In genomic region chr1:7555391-7556185, GRCh38 we compare ENCODE assay signal across 24 cellular contexts.
DNase-seq lines count a peak whose midpoint lies in the region; ATAC-seq and TF ChIP-seq lines count a peak whose summit lies in the region.
"Had no signal": no experiment of that assay in that cellular context is flagged by ENCODE, and none has a peak within 500 bp of the region (broad histone marks: within the 10 kb centered on the region; RNA-seq: fewer than 3 reads in every experiment).

No MANE protein-coding gene starts in this region.

- intact Hi-C loops in left ventricle myocardium inferior (cut with micrococcal nuclease) = no loop called here
- intact Hi-C loops in left ventricle myocardium superior (cut with micrococcal nuclease) = no loop called here
- intact Hi-C loops in spleen (cut with DNase I; ENCODE audit: low total_unique reads) = no loop called here

- no peaks in the 10 kb centered on the region for H3K36me3 ChIP-seq in left ventricle myocardium inferior
- H3K36me3 ChIP-seq in RWPE2 (ENCODE audit: low read depth) = no peaks in the 10 kb centered on the region
- H3K36me3 ChIP-seq in spleen = no peaks in the 10 kb centered on the region
- peaks cover 0 to 3% of the 10 kb centered on the region in 2 experiments for H3K36me3 ChIP-seq in mesenchymal stem cell (ENCODE audit: control insufficient read depth in 1 of 2, insufficient read depth in 2 of 2, low read depth in 1 of 2, low read length in 2 of 2)
- H3K36me3 ChIP-seq: neural progenitor cell, prostate gland, thyroid gland had no signal

- H2AFZ ChIP-seq in mesenchymal stem cell (ENCODE audit: low read depth, low read length) = no peak overlapping the region
- H2AFZ ChIP-seq: neural progenitor cell had no signal

- H3K27ac ChIP-seq in left ventricle myocardium inferior (replicated peaks) = no peak overlapping the region
- H3K27ac ChIP-seq in RWPE2 (ENCODE audit: poor library complexity, severe bottlenecking) = no peak overlapping the region
- H3K27ac ChIP-seq in spleen = peak overlapping the region in 4 of 8 donors; percentile 21 to 75 (median 44)
- no peak overlapping the region for H3K27ac ChIP-seq in mesenchymal stem cell (ENCODE audit: low read length, poor library complexity, severe bottlenecking)
- H3K27ac ChIP-seq: neural progenitor cell, prostate gland, thyroid gland had no signal

- H3K4me2 ChIP-seq in mesenchymal stem cell (ENCODE audit: low read length, poor library complexity, severe bottlenecking) = no peak overlapping the region
- H3K4me2 ChIP-seq: neural progenitor cell had no signal

- no peak overlapping the region for H3K9ac ChIP-seq in mesenchymal stem cell (ENCODE audit: low read length)
- H3K9ac ChIP-seq: neural progenitor cell had no signal

- H3K27me3 Mint-ChIP-seq in glutamatergic neuron (ENCODE audit: unreplicated experiment) = peaks cover 11% of the 10 kb centered on the region
- H3K27me3 Mint-ChIP-seq: CD4-positive, CD25-positive, alpha-beta regulatory T cell had no signal

- no peak overlapping the region for H2BK15ac ChIP-seq in mesenchymal stem cell (ENCODE audit: low read depth, poor library complexity, severe bottlenecking)

- H3K27ac Mint-ChIP-seq in glutamatergic neuron (ENCODE audit: unreplicated experiment) = no peak overlapping the region
- H3K27ac Mint-ChIP-seq: activated CD4-positive, alpha-beta T cell treated with anti-CD3 and anti-CD28 coated beads, Interleukin-2, amount 10 ng/mL, durations not matched to agents 24 days and 14 days; activated T-helper 17 cell treated with anti-CD3 and anti-CD28 coated beads, Interleukin-2, amount 50 U/mL, for 72 hours; CD4-positive, CD25-positive, alpha-beta regulatory T cell; stimulated activated memory B cell treated with anti-CD40 and anti-IgM and Interleukin-4, amounts not matched to agents 10 μg/mL and 1 μg/mL and 100 μg/mL, for 72 hours had no signal

- no peaks in the 10 kb centered on the region for H3K27me3 ChIP-seq in left ventricle myocardium inferior (ENCODE audit: low read depth)
- H3K27me3 ChIP-seq in RWPE2 (ENCODE audit: insufficient read depth, poor library complexity, severe bottlenecking) = no peaks in the 10 kb centered on the region
- H3K27me3 ChIP-seq in spleen (replicated peaks in 1 of 7) = peaks cover 0 to 11% (median 0%) of the 10 kb centered on the region in 7 donors
- peaks cover 0 to 84% of the 10 kb centered on the region in 2 experiments for H3K27me3 ChIP-seq in mesenchymal stem cell (ENCODE audit: control insufficient read depth in 1 of 2, insufficient read depth in 1 of 2, low read length in 2 of 2)
- H3K27me3 ChIP-seq: neural progenitor cell, thyroid gland had no signal

- peaks cover 13% of the 10 kb centered on the region for H3K4me1 Mint-ChIP-seq in glutamatergic neuron (ENCODE audit: low read depth, unreplicated experiment)
- H3K4me1 Mint-ChIP-seq: activated T-helper 17 cell treated with anti-CD3 and anti-CD28 coated beads, Interleukin-2, amount 50 U/mL, for 72 hours; CD4-positive, CD25-positive, alpha-beta regulatory T cell; stimulated activated memory B cell treated with anti-CD40 and anti-IgM and Interleukin-4, amounts not matched to agents 10 μg/mL and 1 μg/mL and 100 μg/mL, for 72 hours had no signal

- H3K9me3 Mint-ChIP-seq in glutamatergic neuron (ENCODE audit: unreplicated experiment) = peaks cover 8% of the 10 kb centered on the region
- H3K9me3 Mint-ChIP-seq: activated CD4-positive, alpha-beta T cell treated with anti-CD3 and anti-CD28 coated beads, Interleukin-2, amount 10 ng/mL, durations not matched to agents 24 days and 14 days; activated T-helper 17 cell treated with anti-CD3 and anti-CD28 coated beads, Interleukin-2, amount 50 U/mL, for 72 hours had no signal

- no peak for DNase-seq in left ventricle myocardium inferior
- DNase-seq in left ventricle myocardium superior = no peak
- peak; percentile 80 for DNase-seq in RWPE2 (ENCODE audit: low spot score)
- DNase-seq in glutamatergic neuron = peak; percentile 5
- DNase-seq in spleen = peak; percentile 43
- DNase-seq in mesenchymal stem cell = no peak
- no peak for DNase-seq in GM10266 (ENCODE audit: extremely low spot score)
- DNase-seq: activated CD4-positive, alpha-beta T cell treated with anti-CD3 and anti-CD28 coated beads, Interleukin-2, amount 10 ng/mL, durations not matched to agents 24 days and 14 days; activated CD8-positive, alpha-beta memory T cell treated with anti-CD3 and anti-CD28 coated beads, Interleukin-2, amount 50 U/mL, for 4 hours; CD4-positive, CD25-positive, alpha-beta regulatory T cell; cortex of kidney; GOT3; MM.1S; NCI-H146; NCI-H526; SHP77; stimulated activated CD4-positive, alpha-beta T cell treated with anti-CD3 and anti-CD28 coated beads, Interleukin-2, amount 100 ng/mL, for 24 hours; thyroid gland had no signal

- no peak overlapping the region for H2BK120ac ChIP-seq in mesenchymal stem cell (ENCODE audit: low read depth, low read length)

- ATAC-seq in left ventricle myocardium superior = no peak
- peak; percentile 50 for ATAC-seq in RWPE2 (ENCODE audit: low read depth)
- no peak for ATAC-seq in HG03354 (IDR thresholded peaks at IDR 0.05; ENCODE audit: poor library complexity, severe bottlenecking, unreplicated experiment)
- ATAC-seq: activated T-helper 17 cell treated with anti-CD3 and anti-CD28 coated beads, Interleukin-2, amount 50 U/mL, for 72 hours; left lobe of liver; stimulated activated memory B cell treated with anti-CD40 and anti-IgM and Interleukin-4, amounts not matched to agents 10 μg/mL and 1 μg/mL and 100 μg/mL, for 72 hours had no signal

- H3K18ac ChIP-seq in mesenchymal stem cell (ENCODE audit: low read depth in 1 of 2, low read length in 2 of 2) = no peak overlapping the region

- H3K14ac ChIP-seq in mesenchymal stem cell (ENCODE audit: low read length in 2 of 2) = no peak overlapping the region

- TF ChIP-seq POLR2A in spleen (IDR thresholded peaks at IDR 0.05) = no peak

- no peak overlapping the region for H4K8ac ChIP-seq in mesenchymal stem cell (ENCODE audit: low read length)

- no peak overlapping the region for H3K4ac ChIP-seq in mesenchymal stem cell (ENCODE audit: low read depth in 1 of 2, low read length in 2 of 2)

- no peak overlapping the region for H4K91ac ChIP-seq in mesenchymal stem cell (ENCODE audit: low read length)

- peaks cover 6% of the 10 kb centered on the region for H3K36me3 Mint-ChIP-seq in glutamatergic neuron (ENCODE audit: unreplicated experiment)
- H3K36me3 Mint-ChIP-seq: CD4-positive, CD25-positive, alpha-beta regulatory T cell; neural progenitor cell; stimulated activated memory B cell treated with anti-CD40 and anti-IgM and Interleukin-4, amounts not matched to agents 10 μg/mL and 1 μg/mL and 100 μg/mL, for 72 hours had no signal

- no peaks in the 10 kb centered on the region for H3K79me1 ChIP-seq in mesenchymal stem cell (replicated peaks; ENCODE audit: low read length, poor library complexity, severe bottlenecking)

- H3K4me3 ChIP-seq in left ventricle myocardium inferior (peak overlapping the region; percentile 23), RWPE2 (ENCODE audit: severe bottlenecking) (no peak overlapping the region), spleen (no peak overlapping the region), mesenchymal stem cell (ENCODE audit: insufficient read depth in 1 of 2, low read depth in 1 of 2, low read length in 2 of 2) (no peak overlapping the region)
- H3K4me3 ChIP-seq: neural progenitor cell, prostate gland, thyroid gland had no signal

- H2AK5ac ChIP-seq in mesenchymal stem cell (ENCODE audit: low read length, severe bottlenecking) = no peak overlapping the region

- H2BK5ac ChIP-seq in mesenchymal stem cell (ENCODE audit: low read depth, low read length, poor library complexity, severe bottlenecking) = no peak overlapping the region

- H3K9me3 ChIP-seq in left ventricle myocardium inferior (replicated peaks) = peaks cover 7% of the 10 kb centered on the region
- no peaks in the 10 kb centered on the region for H3K9me3 ChIP-seq in RWPE2 (ENCODE audit: severe bottlenecking)
- peaks cover 0 to 5% (median 0%) of the 10 kb centered on the region in 8 donors for H3K9me3 ChIP-seq in spleen
- peaks cover 5% of the 10 kb centered on the region for H3K9me3 ChIP-seq in mesenchymal stem cell (ENCODE audit: control insufficient read depth, low read length)
- H3K9me3 ChIP-seq: prostate gland, thyroid gland had no signal

- no peak for TF ChIP-seq CTCF in left ventricle myocardium inferior (IDR thresholded peaks at IDR 0.05; ENCODE audit: borderline replicate concordance)
- TF ChIP-seq CTCF in RWPE2 (IDR thresholded peaks at IDR 0.05; ENCODE audit: poor library complexity, severe bottlenecking) = no peak
- no peak for TF ChIP-seq CTCF in glutamatergic neuron (IDR thresholded peaks at IDR 0.05; ENCODE audit: partially characterized antibody, unreplicated experiment)
- TF ChIP-seq CTCF in spleen (IDR thresholded peaks at IDR 0.05 in 8 of 11, conservative IDR thresholded peaks at IDR 0.05 in 3 of 11) = no peak
- no peak for TF ChIP-seq CTCF in GM10266 (IDR thresholded peaks at IDR 0.05; ENCODE audit: control insufficient read depth, insufficient read depth, low read depth, missing control alignments)

- H3K23ac ChIP-seq in mesenchymal stem cell (ENCODE audit: low read length in 2 of 2) = no peak overlapping the region

- WGBS in spleen, 5 donors = 37 to 64% (median 57%) methylated on average over 12 of the region's 12 CpGs
- 69% methylated on average over 12 of the region's 12 CpGs for whole genome bisulfite sequencing in mesenchymal stem cell

- no peak overlapping the region for H2BK12ac ChIP-seq in mesenchymal stem cell (ENCODE audit: low read length in 2 of 2)

- H3K4me3 Mint-ChIP-seq in glutamatergic neuron (ENCODE audit: unreplicated experiment) = no peak overlapping the region
- H3K4me3 Mint-ChIP-seq: activated CD4-positive, alpha-beta T cell treated with anti-CD3 and anti-CD28 coated beads, Interleukin-2, amount 10 ng/mL, durations not matched to agents 24 days and 14 days; activated T-helper 17 cell treated with anti-CD3 and anti-CD28 coated beads, Interleukin-2, amount 50 U/mL, for 72 hours; CD4-positive, CD25-positive, alpha-beta regulatory T cell; neural progenitor cell; stimulated activated memory B cell treated with anti-CD40 and anti-IgM and Interleukin-4, amounts not matched to agents 10 μg/mL and 1 μg/mL and 100 μg/mL, for 72 hours had no signal

- H3K4me1 ChIP-seq in left ventricle myocardium inferior = peaks cover 49% of the 10 kb centered on the region
- no peaks in the 10 kb centered on the region for H3K4me1 ChIP-seq in RWPE2 (ENCODE audit: insufficient read depth, poor library complexity, severe bottlenecking)
- peaks cover 8 to 47% (median 20%) of the 10 kb centered on the region in 6 donors for H3K4me1 ChIP-seq in spleen
- H3K4me1 ChIP-seq in mesenchymal stem cell (ENCODE audit: control insufficient read depth, insufficient read depth, low read depth, low read length) = peaks cover 35% of the 10 kb centered on the region
- H3K4me1 ChIP-seq: prostate gland had no signal

Comparison
In these comparisons a context has a peak if more than half of its experiments do, and no peak if none do; other contexts are left out.
1. DNase-seq: peak in RWPE2 (single experiment), glutamatergic neuron (single experiment) and spleen (single experiment); none in left ventricle myocardium inferior (single experiment), left ventricle myocardium superior (single experiment), mesenchymal stem cell (single experiment) and GM10266 (single experiment).